In genomic region chr6:20438462-20439070, GRCh38 we compare ENCODE assay signal across 1 cellular context.
A peak's percentile ranks its signal among the peaks of the same experiment; 100 is the strongest.
TF ChIP-seq lines count a peak whose summit lies in the region.

No MANE protein-coding gene starts in this region.

TF ChIP-seq in HepG2, 621 proteins besides CTCF, POLR2A, EP300 and RAD21:
- TF ChIP-seq RBM22 (optimal IDR thresholded peaks at IDR 0.05; ENCODE audit: low read length) (peak; percentile 16), ZNF772 (CRISPR knock-in tag; IDR thresholded peaks at IDR 0.05) (no peak)
